ENCODE assay signal across 9 cellular contexts in the genomic region with DNA sequence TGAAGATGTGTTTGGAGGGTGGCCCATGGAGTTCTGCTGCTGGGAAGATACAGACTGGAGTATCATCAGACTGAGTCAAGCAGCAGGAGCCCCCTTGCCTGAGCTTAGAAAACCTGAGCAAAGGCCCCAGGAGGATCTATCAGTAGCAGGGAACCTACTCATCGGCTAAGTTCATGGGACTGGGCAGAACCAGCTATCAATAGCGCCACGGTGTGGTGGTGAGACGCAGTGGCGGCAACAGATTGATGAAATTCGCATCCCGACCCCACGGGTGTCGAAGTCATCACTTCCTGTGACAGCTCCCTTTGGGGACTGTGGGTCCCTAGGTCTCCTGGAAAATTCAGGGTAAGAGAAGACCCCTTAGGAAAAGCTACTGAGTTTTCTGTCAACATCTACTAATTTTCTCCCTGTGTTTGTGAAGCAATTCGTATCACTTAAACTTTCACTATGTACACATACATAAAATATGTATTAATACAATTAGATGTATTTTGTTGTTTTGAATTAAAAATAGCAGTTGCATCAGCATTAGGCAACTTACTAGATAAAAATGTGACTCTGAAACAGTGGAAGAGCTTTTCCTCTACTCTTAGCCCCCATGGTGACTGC. TPM values are rescaled to one million over a fixed set of nuclear protein-coding genes. Genes with fewer than 3 reads are reported as not detected.
A peak's percentile ranks its signal among the peaks of the same experiment; 100 is the strongest.
DNase-seq lines count a peak whose midpoint lies in the region; ATAC-seq and TF ChIP-seq lines count a peak whose summit lies in the region.
"Had no signal": no experiment of that assay in that cellular context is flagged by ENCODE, and none has a peak within 500 bp of the region (broad histone marks: within the 10 kb centered on the region; RNA-seq: fewer than 3 reads in every experiment).

No MANE protein-coding gene starts in this region.

- intact Hi-C loops in Caco-2 (cut with micrococcal nuclease; ENCODE audit: unreplicated experiment) = no loop called here

- 23% methylated on average over 10 of the region's 10 CpGs for WGBS in lung, 2 donors

- H3K27me3 Mint-ChIP-seq in Caco-2 (ENCODE audit: insufficient read depth, unreplicated experiment) = peaks cover 2% of the 10 kb centered on the region
- H3K27me3 Mint-ChIP-seq in central memory CD8-positive, alpha-beta T cell = peaks cover 23% of the 10 kb centered on the region

- TF ChIP-seq CTCF in Caco-2 (IDR thresholded peaks at IDR 0.05; ENCODE audit: insufficient read depth in 1 of 2, low read depth in 1 of 2, low read length in 1 of 2, severe bottlenecking in 1 of 2, unreplicated experiment in 1 of 2) = peak; percentile 36 to 49
- TF ChIP-seq CTCF in lung (IDR thresholded peaks at IDR 0.05; ENCODE audit: control extremely low read depth, extremely low read depth) = peak; percentile 1

- no peak overlapping the region for H3K27ac Mint-ChIP-seq in Caco-2 (ENCODE audit: unreplicated experiment)
- no peak overlapping the region for H3K27ac Mint-ChIP-seq in central memory CD8-positive, alpha-beta T cell (ENCODE audit: low read depth)

- H3K4me1 Mint-ChIP-seq in Caco-2 (ENCODE audit: low read depth, unreplicated experiment) = no peaks in the 10 kb centered on the region
- peaks cover 7% of the 10 kb centered on the region for H3K4me1 Mint-ChIP-seq in central memory CD8-positive, alpha-beta T cell

- peak in 1 of 2 experiments; percentile 42 for DNase-seq in Caco-2
- DNase-seq in HT1080 (ENCODE audit: low read depth) = peak; percentile 36
- DNase-seq in T-helper 22 cell (ENCODE audit: low read depth) = peak; percentile 16
- peak; percentile 33 to 40 for DNase-seq in central memory CD8-positive, alpha-beta T cell (ENCODE audit: low spot score in 2 of 2)
- peak; percentile 43 for DNase-seq in lung (ENCODE audit: low spot score)
- DNase-seq in stimulated activated naive CD8-positive, alpha-beta T cell treated with anti-CD3 and anti-CD28 coated beads, Interleukin-15, Interleukin-2, amounts not matched to agents 100 U/mL and 50 U/mL, for 24 hours = peak; percentile 68

- no peaks in the 10 kb centered on the region for H3K36me3 Mint-ChIP-seq in Caco-2 (ENCODE audit: insufficient read depth, unreplicated experiment)
- peaks cover 4% of the 10 kb centered on the region for H3K36me3 Mint-ChIP-seq in central memory CD8-positive, alpha-beta T cell (ENCODE audit: insufficient read depth)

- H3K4me1 ChIP-seq in Caco-2 = no peaks in the 10 kb centered on the region
- no peaks in the 10 kb centered on the region for H3K4me1 ChIP-seq in lung (ENCODE audit: control insufficient read depth in 2 of 2, insufficient read depth in 2 of 2, low read length in 2 of 2)

- ATAC-seq in central memory CD8-positive, alpha-beta T cell (replicated peaks; ENCODE audit: extremely low read depth, poor library complexity, severe bottlenecking) = peak; percentile 24
- ATAC-seq in lung (ENCODE audit: insufficient read depth, low FRiP score) = no peak
- ATAC-seq in stimulated activated naive CD8-positive, alpha-beta T cell treated with anti-CD3 and anti-CD28 coated beads, Interleukin-15, Interleukin-2, amounts not matched to agents 100 U/mL and 50 U/mL, for 24 hours = peak; percentile 47
- no peak for ATAC-seq in HG02610 (IDR thresholded peaks at IDR 0.05; ENCODE audit: unreplicated experiment)
- no peak for ATAC-seq in GM19397 (IDR thresholded peaks at IDR 0.05; ENCODE audit: unreplicated experiment)

- H3K27ac ChIP-seq in lung (ENCODE audit: low read depth in 1 of 2, low read length in 1 of 2) = no peak overlapping the region

- POLR2A ChIA-PET in Caco-2 (lab: Charles Lee) = no interaction called here

- H3K4me3 Mint-ChIP-seq in Caco-2 (ENCODE audit: unreplicated experiment) = no peak overlapping the region
- H3K4me3 Mint-ChIP-seq in central memory CD8-positive, alpha-beta T cell = no peak overlapping the region

- no TSS peak for BruUV-seq in Caco-2 (replicated peaks; lab: Mats Ljungman, UMichigan)

- H3K9me3 Mint-ChIP-seq in Caco-2 (ENCODE audit: unreplicated experiment) = no peaks in the 10 kb centered on the region
- H3K9me3 Mint-ChIP-seq in central memory CD8-positive, alpha-beta T cell = no peaks in the 10 kb centered on the region

- no peaks in the 10 kb centered on the region; the same call in 1 of the 2 replicates for H3K27me3 ChIP-seq in Caco-2 (replicated peaks; ENCODE audit: control insufficient read depth, insufficient read depth, low read length)
- H3K27me3 ChIP-seq in lung (ENCODE audit: control insufficient read depth, insufficient read depth) = no peaks in the 10 kb centered on the region

- H3K36me3 ChIP-seq in Caco-2 (ENCODE audit: control insufficient read depth, insufficient read depth, low read length) = no peaks in the 10 kb centered on the region
- H3K36me3 ChIP-seq in lung (ENCODE audit: control insufficient read depth in 2 of 2, insufficient read depth in 2 of 2, low read length in 2 of 2) = no peaks in the 10 kb centered on the region

- H3K9me3 ChIP-seq in Caco-2 = no peaks in the 10 kb centered on the region
- no peaks in the 10 kb centered on the region for H3K9me3 ChIP-seq in lung (ENCODE audit: control insufficient read depth in 2 of 2, insufficient read depth in 1 of 2, low read length in 1 of 2)

- H3K4me3 ChIP-seq in Caco-2 (ENCODE audit: low read depth, low read length) (no peak overlapping the region), lung (no peak overlapping the region)

- CTCF ChIA-PET in Caco-2 (lab: Charles Lee) = interaction anchor here (0.6 to 1.1 kb wide), 6 partner anchors 8 to 560 kb away, joined by 3 to 4 read pairs (median 4); no protein-coding TSS in a partner anchor

RNA-seq across cellular contexts. Expression of a gene that starts 7.1 kb away (rescaled TPM):
- 0.07 TPM in 2 replicates for total RNA-seq in Caco-2 (2022)
- not detected in 2 replicates for total RNA-seq in HT1080 (2014; rRNA removed; shearing (Covaris generic))
- polyA plus RNA-seq in HT1080 (2015; cell fraction: cytosol; rRNA removed) = not detected in 2 replicates
- polyA plus RNA-seq in HT1080 (2015; cell fraction: nucleus; rRNA removed) = not detected in 2 replicates
- total RNA-seq in lung = under 1 TPM in 1 of 2 donors, not detected in 1; 0.20 TPM
- polyA plus RNA-seq in lung = under 1 TPM; 0.01 to 0.02 TPM

RNA-seq across cellular contexts. Expression of a gene that starts 7.7 kb away (rescaled TPM):
- total RNA-seq in Caco-2 (2022) = 0.26 and 0.48 TPM in 2 replicates
- total RNA-seq in HT1080 (2014; rRNA removed; shearing (Covaris generic)) = not detected in 2 replicates
- not detected in 2 replicates for polyA plus RNA-seq in HT1080 (2015; cell fraction: cytosol; rRNA removed)
- not detected in 2 replicates for polyA plus RNA-seq in HT1080 (2015; cell fraction: nucleus; rRNA removed)
- under 1 TPM in 1 of 2 donors, not detected in 1; 0.25 TPM for total RNA-seq in lung
- under 1 TPM; 0.01 to 0.14 TPM for polyA plus RNA-seq in lung
- total RNA-seq: skeletal muscle tissue had no signal

RNA-seq across cellular contexts. Expression of a gene that starts 35.0 kb away (rescaled TPM):
- 111 and 125 TPM in 2 replicates for total RNA-seq in Caco-2 (2022)
- 61.7 and 76.5 TPM in 2 replicates for total RNA-seq in HT1080 (2014; rRNA removed; shearing (Covaris generic))
- 59.5 and 68.3 TPM in 2 replicates for polyA plus RNA-seq in HT1080 (2015; cell fraction: cytosol; rRNA removed)
- polyA plus RNA-seq in HT1080 (2015; cell fraction: nucleus; rRNA removed) = 41.0 and 45.0 TPM in 2 replicates
- total RNA-seq in lung = 10 to 100 TPM; 73.7 to 89.7 TPM
- 10 to 100 TPM; 64.8 to 81.6 TPM for polyA plus RNA-seq in lung

Comparison
In these comparisons a context has a peak if more than half of its experiments do, and no peak if none do; other contexts are left out.
1. ATAC-seq: peak in central memory CD8-positive, alpha-beta T cell (single experiment) and stimulated activated naive CD8-positive, alpha-beta T cell treated with anti-CD3 and anti-CD28 coated beads, Interleukin-15, Interleukin-2, amounts not matched to agents 100 U/mL and 50 U/mL, for 24 hours (single experiment); none in lung (single experiment), HG02610 (single experiment) and GM19397 (single experiment).